Comparison of ENCODE assay signal across 10 cellular contexts in the genomic region with DNA sequence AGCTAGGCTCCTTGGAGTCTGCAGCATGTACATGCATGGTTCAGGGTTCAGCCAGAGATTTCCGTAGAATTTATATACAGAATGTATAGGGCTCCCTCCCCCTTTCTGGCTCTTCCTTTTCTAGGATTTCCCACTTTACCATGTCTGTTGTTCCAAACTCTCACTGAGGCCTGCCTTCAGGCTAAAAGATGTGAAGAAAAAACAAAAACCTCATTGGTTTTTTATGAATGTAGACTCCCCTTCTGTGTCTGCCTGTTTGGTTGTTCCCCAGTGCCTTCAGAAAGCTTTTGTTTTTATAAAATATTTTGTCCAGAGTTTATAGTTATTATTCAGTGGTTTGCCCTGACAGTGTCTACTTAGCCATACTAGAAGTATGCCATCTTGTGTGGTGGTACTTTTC. TPM values are rescaled to one million over a fixed set of nuclear protein-coding genes. Genes with fewer than 3 reads are reported as not detected.
DNase-seq lines count a peak whose midpoint lies in the region; ATAC-seq and TF ChIP-seq lines count a peak whose summit lies in the region.
"Had no signal": no experiment of that assay in that cellular context is flagged by ENCODE, and none has a peak within 500 bp of the region (broad histone marks: within the 10 kb centered on the region; RNA-seq: fewer than 3 reads in every experiment).

No MANE protein-coding gene starts in this region.

- intact Hi-C loops in activated T-helper 2 cell treated with anti-CD3 and anti-CD28 coated beads, Interferon-gamma antibody, Interleukin-2, Interleukin-4, amounts not matched to agents 10 μg/mL and 5 μg/mL and 100 μg/mL, durations not matched to agents 14 hours and 24 hours and 36 hours (cut with micrococcal nuclease) = no loop called here
- intact Hi-C loops in stomach (cut with DNase I; ENCODE audit: low total_unique reads) = no loop called here

- peaks cover 65% of the 10 kb centered on the region for H3K36me3 Mint-ChIP-seq in activated CD8-positive, alpha-beta memory T cell treated with anti-CD3 and anti-CD28 coated beads, Interleukin-2, amount 10 ng/mL, durations not matched to agents 7 days and 5 days
- H3K36me3 Mint-ChIP-seq in activated T-helper 2 cell treated with anti-CD3 and anti-CD28 coated beads, Interferon-gamma antibody, Interleukin-2, Interleukin-4, amounts not matched to agents 10 μg/mL and 5 μg/mL and 100 μg/mL, durations not matched to agents 14 hours and 24 hours and 36 hours (ENCODE audit: low read depth) = peaks cover 76% of the 10 kb centered on the region

- H3K36me3 ChIP-seq in iPS-18a (ENCODE audit: control insufficient read depth, low read depth, low read length) = no peaks in the 10 kb centered on the region
- no peaks in the 10 kb centered on the region for H3K36me3 ChIP-seq in stomach
- H3K36me3 ChIP-seq: ovary had no signal

- WGBS in stomach, 5 donors = 17 to 43% (median 35%) methylated on average over 1 of the region's 1 CpG

- peak overlapping the region; percentile 94 for H3K4me3 ChIP-seq in iPS-18a (ENCODE audit: low read length)
- peak overlapping the region in 2 of 4 donors; percentile 62 to 65 for H3K4me3 ChIP-seq in stomach
- H3K4me3 ChIP-seq: ovary had no signal

- no peak overlapping the region for H3K27ac ChIP-seq in iPS-18a (ENCODE audit: low read length)
- H3K27ac ChIP-seq in stomach = peak overlapping the region in 4 of 5 donors; percentile 9 to 98 (median 97)
- H3K27ac ChIP-seq: ovary had no signal

- H3K9me3 ChIP-seq in iPS-18a (ENCODE audit: control insufficient read depth, low read depth, low read length) (no peaks in the 10 kb centered on the region), stomach (no peaks in the 10 kb centered on the region)
- H3K9me3 ChIP-seq: ovary had no signal

- peaks cover 65% of the 10 kb centered on the region for H3K4me1 Mint-ChIP-seq in activated CD8-positive, alpha-beta memory T cell treated with anti-CD3 and anti-CD28 coated beads, Interleukin-2, amount 10 ng/mL, durations not matched to agents 7 days and 5 days
- peaks cover 67% of the 10 kb centered on the region for H3K4me1 Mint-ChIP-seq in activated T-helper 2 cell treated with anti-CD3 and anti-CD28 coated beads, Interferon-gamma antibody, Interleukin-2, Interleukin-4, amounts not matched to agents 10 μg/mL and 5 μg/mL and 100 μg/mL, durations not matched to agents 14 hours and 24 hours and 36 hours (ENCODE audit: low read depth)

- H3K27me3 Mint-ChIP-seq in activated CD8-positive, alpha-beta memory T cell treated with anti-CD3 and anti-CD28 coated beads, Interleukin-2, amount 10 ng/mL, durations not matched to agents 7 days and 5 days = no peaks in the 10 kb centered on the region
- H3K27me3 Mint-ChIP-seq in activated T-helper 2 cell treated with anti-CD3 and anti-CD28 coated beads, Interferon-gamma antibody, Interleukin-2, Interleukin-4, amounts not matched to agents 10 μg/mL and 5 μg/mL and 100 μg/mL, durations not matched to agents 14 hours and 24 hours and 36 hours (ENCODE audit: low read depth) = no peaks in the 10 kb centered on the region

- no peak for ATAC-seq in activated CD8-positive, alpha-beta memory T cell treated with anti-CD3 and anti-CD28 coated beads, Interleukin-2, amount 10 ng/mL, durations not matched to agents 7 days and 5 days
- no peak for ATAC-seq in HG02798 (IDR thresholded peaks at IDR 0.05; ENCODE audit: poor library complexity, unreplicated experiment)

- TF ChIP-seq EP300 in stomach (IDR thresholded peaks at IDR 0.05) = no peak

- H3K9me3 Mint-ChIP-seq in activated CD8-positive, alpha-beta memory T cell treated with anti-CD3 and anti-CD28 coated beads, Interleukin-2, amount 10 ng/mL, durations not matched to agents 7 days and 5 days (ENCODE audit: low read depth) = no peaks in the 10 kb centered on the region
- H3K9me3 Mint-ChIP-seq in activated T-helper 2 cell treated with anti-CD3 and anti-CD28 coated beads, Interferon-gamma antibody, Interleukin-2, Interleukin-4, amounts not matched to agents 10 μg/mL and 5 μg/mL and 100 μg/mL, durations not matched to agents 14 hours and 24 hours and 36 hours = no peaks in the 10 kb centered on the region

- no peak for DNase-seq in activated CD8-positive, alpha-beta memory T cell treated with anti-CD3 and anti-CD28 coated beads, Interleukin-2, amount 10 ng/mL, durations not matched to agents 7 days and 5 days
- DNase-seq in activated CD8-positive, alpha-beta memory T cell treated with anti-CD3 and anti-CD28 coated beads, Interleukin-2, amount 50 U/mL, for 48 hours = no peak
- DNase-seq in activated T-helper 2 cell treated with anti-CD3 and anti-CD28 coated beads, Interferon-gamma antibody, Interleukin-2, Interleukin-4, amounts not matched to agents 10 μg/mL and 5 μg/mL and 100 μg/mL, durations not matched to agents 14 hours and 24 hours and 36 hours (ENCODE audit: low spot score) = no peak
- DNase-seq in stomach = no peak
- DNase-seq in AML-193 (lab: John Stamatoyannopoulos, UW) = no peak
- DNase-seq in UCSD-AML1 (lab: John Stamatoyannopoulos, UW; ENCODE audit: unreplicated experiment) = no peak
- DNase-seq: ovary; stimulated activated naive CD4-positive, alpha-beta T cell treated with Interleukin-2 at 50 U/mL for 16 hours had no signal

- H3K4me1 ChIP-seq in iPS-18a (ENCODE audit: control insufficient read depth, low read depth, low read length) (peaks cover 52% of the 10 kb centered on the region), stomach (peaks cover 62 to 85% (median 74%) of the 10 kb centered on the region in 4 donors)

- peak overlapping the region; percentile 88 for H3K4me3 Mint-ChIP-seq in activated CD8-positive, alpha-beta memory T cell treated with anti-CD3 and anti-CD28 coated beads, Interleukin-2, amount 10 ng/mL, durations not matched to agents 7 days and 5 days
- peak overlapping the region; percentile 92 for H3K4me3 Mint-ChIP-seq in activated T-helper 2 cell treated with anti-CD3 and anti-CD28 coated beads, Interferon-gamma antibody, Interleukin-2, Interleukin-4, amounts not matched to agents 10 μg/mL and 5 μg/mL and 100 μg/mL, durations not matched to agents 14 hours and 24 hours and 36 hours (ENCODE audit: low read depth)

- peak overlapping the region; percentile 25 for H3K9ac ChIP-seq in iPS-18a (ENCODE audit: low read length)

- H3K27me3 ChIP-seq in iPS-18a (ENCODE audit: control insufficient read depth, insufficient read depth, low read length) (no peaks in the 10 kb centered on the region), stomach (no peaks in the 10 kb centered on the region)
- H3K27me3 ChIP-seq: ovary had no signal

- no peak for TF ChIP-seq CTCF in stomach (IDR thresholded peaks at IDR 0.05)

- peak overlapping the region; percentile 97 for H3K27ac Mint-ChIP-seq in activated CD8-positive, alpha-beta memory T cell treated with anti-CD3 and anti-CD28 coated beads, Interleukin-2, amount 10 ng/mL, durations not matched to agents 7 days and 5 days
- H3K27ac Mint-ChIP-seq in activated T-helper 2 cell treated with anti-CD3 and anti-CD28 coated beads, Interferon-gamma antibody, Interleukin-2, Interleukin-4, amounts not matched to agents 10 μg/mL and 5 μg/mL and 100 μg/mL, durations not matched to agents 14 hours and 24 hours and 36 hours = peak overlapping the region; percentile 71

- CTCF ChIA-PET in activated CD8-positive, alpha-beta memory T cell treated with anti-CD3 and anti-CD28 coated beads, Interleukin-2, amount 10 ng/mL, durations not matched to agents 7 days and 5 days (lab: Charles Lee) = interaction anchor here (0.7 to 2.3 kb wide), 4 partner anchors 8 to 41 kb away, joined by 3 to 8 read pairs (median 4); no protein-coding TSS in a partner anchor

- no peak for TF ChIP-seq POLR2A in stomach (IDR thresholded peaks at IDR 0.05)

RNA-seq across cellular contexts. Expression of gene NDUFV2, which starts 3.6 kb away (rescaled TPM):
- total RNA-seq in activated CD8-positive, alpha-beta memory T cell treated with anti-CD3 and anti-CD28 coated beads, Interleukin-2, amount 10 ng/mL, durations not matched to agents 7 days and 5 days = 100 to 1,000 TPM; 222 to 302 TPM
- total RNA-seq in activated T-helper 2 cell treated with anti-CD3 and anti-CD28 coated beads, Interferon-gamma antibody, Interleukin-2, Interleukin-4, amounts not matched to agents 10 μg/mL and 5 μg/mL and 100 μg/mL, durations not matched to agents 14 hours and 24 hours and 36 hours = 329 and 341 TPM in 2 replicates
- 100 to 1,000 TPM in 2 of 5 donors, 10 to 100 TPM in 3; 69.4 to 251 (median 98.2) TPM for total RNA-seq in stomach
- polyA plus RNA-seq in stomach = 100 to 1,000 TPM; 214 to 283 (median 222) TPM

RNA-seq across cellular contexts. Expression of gene ANKRD12, which starts 30.5 kb away (rescaled TPM):
- total RNA-seq in activated CD8-positive, alpha-beta memory T cell treated with anti-CD3 and anti-CD28 coated beads, Interleukin-2, amount 10 ng/mL, durations not matched to agents 7 days and 5 days = 10 to 100 TPM; 67.5 to 76.9 TPM
- total RNA-seq in activated T-helper 2 cell treated with anti-CD3 and anti-CD28 coated beads, Interferon-gamma antibody, Interleukin-2, Interleukin-4, amounts not matched to agents 10 μg/mL and 5 μg/mL and 100 μg/mL, durations not matched to agents 14 hours and 24 hours and 36 hours = 66.0 and 68.7 TPM in 2 replicates
- 10 to 100 TPM; 19.1 to 54.5 (median 49.6) TPM for total RNA-seq in stomach
- 10 to 100 TPM in 2 of 3 donors, 1 to 10 TPM in 1; 10.0 to 85.5 (median 14.0) TPM for polyA plus RNA-seq in stomach
